ENCODE assay signal across 2 cellular contexts in the genomic region with DNA sequence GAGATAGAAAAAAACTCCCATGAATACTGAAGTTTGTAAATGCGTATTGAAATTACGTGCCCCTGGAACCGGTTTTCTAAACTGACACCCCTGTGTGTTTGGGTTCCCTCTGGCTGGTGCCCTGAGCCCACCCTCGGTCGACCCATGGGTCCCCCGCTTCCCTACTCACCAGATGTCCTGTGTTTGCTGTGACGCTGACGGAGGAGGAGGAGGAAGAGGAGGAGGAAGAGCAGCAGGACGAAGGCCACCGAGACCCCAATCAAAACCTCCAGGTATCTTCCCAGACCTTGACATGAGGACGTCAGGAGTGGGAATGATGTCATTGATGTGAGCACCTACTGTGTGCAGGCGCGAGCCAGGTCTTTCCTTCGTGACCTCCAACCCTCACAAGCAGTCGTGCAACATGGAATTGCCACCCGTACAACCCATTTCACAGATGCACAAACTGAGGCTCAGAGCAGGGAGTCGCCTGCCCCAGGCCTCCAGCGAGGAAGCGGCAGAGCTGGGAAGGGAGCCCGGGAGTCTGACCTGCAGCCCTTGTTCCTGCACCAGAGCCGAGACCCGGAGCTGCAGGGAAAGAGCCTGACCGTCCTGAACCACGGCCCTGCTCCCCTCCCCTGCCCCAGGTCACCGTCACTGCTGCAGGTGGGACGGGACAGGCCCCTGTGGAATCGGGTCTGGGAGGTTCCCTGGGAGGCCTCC.
TF ChIP-seq lines count a peak whose summit lies in the region.

No MANE protein-coding gene starts in this region.

TF ChIP-seq in A549, 52 proteins besides CTCF, POLR2A, EP300 and RAD21:
- TF ChIP-seq KDM1A (IDR thresholded peaks at IDR 0.05; ENCODE audit: low read depth) (peak; percentile 75; the same call in 1 of the 2 replicates), TP53 (CRISPR knock-in tag; IDR thresholded peaks at IDR 0.05) (no peak)

TF ChIP-seq in K562, 482 proteins besides CTCF, POLR2A, EP300 and RAD21:
- TF ChIP-seq, protein P1, sequence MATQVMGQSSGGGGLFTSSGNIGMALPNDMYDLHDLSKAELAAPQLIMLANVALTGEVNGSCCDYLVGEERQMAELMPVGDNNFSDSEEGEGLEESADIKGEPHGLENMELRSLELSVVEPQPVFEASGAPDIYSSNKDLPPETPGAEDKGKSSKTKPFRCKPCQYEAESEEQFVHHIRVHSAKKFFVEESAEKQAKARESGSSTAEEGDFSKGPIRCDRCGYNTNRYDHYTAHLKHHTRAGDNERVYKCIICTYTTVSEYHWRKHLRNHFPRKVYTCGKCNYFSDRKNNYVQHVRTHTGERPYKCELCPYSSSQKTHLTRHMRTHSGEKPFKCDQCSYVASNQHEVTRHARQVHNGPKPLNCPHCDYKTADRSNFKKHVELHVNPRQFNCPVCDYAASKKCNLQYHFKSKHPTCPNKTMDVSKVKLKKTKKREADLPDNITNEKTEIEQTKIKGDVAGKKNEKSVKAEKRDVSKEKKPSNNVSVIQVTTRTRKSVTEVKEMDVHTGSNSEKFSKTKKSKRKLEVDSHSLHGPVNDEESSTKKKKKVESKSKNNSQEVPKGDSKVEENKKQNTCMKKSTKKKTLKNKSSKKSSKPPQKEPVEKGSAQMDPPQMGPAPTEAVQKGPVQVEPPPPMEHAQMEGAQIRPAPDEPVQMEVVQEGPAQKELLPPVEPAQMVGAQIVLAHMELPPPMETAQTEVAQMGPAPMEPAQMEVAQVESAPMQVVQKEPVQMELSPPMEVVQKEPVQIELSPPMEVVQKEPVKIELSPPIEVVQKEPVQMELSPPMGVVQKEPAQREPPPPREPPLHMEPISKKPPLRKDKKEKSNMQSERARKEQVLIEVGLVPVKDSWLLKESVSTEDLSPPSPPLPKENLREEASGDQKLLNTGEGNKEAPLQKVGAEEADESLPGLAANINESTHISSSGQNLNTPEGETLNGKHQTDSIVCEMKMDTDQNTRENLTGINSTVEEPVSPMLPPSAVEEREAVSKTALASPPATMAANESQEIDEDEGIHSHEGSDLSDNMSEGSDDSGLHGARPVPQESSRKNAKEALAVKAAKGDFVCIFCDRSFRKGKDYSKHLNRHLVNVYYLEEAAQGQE (CRISPR knock-in tag; IDR thresholded peaks at IDR 0.05; ENCODE audit: low read depth) = no peak
- no peak for TF ChIP-seq CREB1 (IDR thresholded peaks at IDR 0.05)
- no peak for TF ChIP-seq CREB1 (CRISPR knock-in tag; IDR thresholded peaks at IDR 0.05)
- TF ChIP-seq SREBF1 (IDR thresholded peaks at IDR 0.05; ENCODE audit: borderline replicate concordance, low read depth, low read length) = no peak
- TF ChIP-seq TBL1XR1 (IDR thresholded peaks at IDR 0.05; ENCODE audit: low read length in 2 of 2) = no peak
- TF ChIP-seq ZNF717 (CRISPR knock-in tag; IDR thresholded peaks at IDR 0.05) = no peak
- TF ChIP-seq BCOR (IDR thresholded peaks at IDR 0.05) = peak; percentile 97
- TF ChIP-seq RBM25 (IDR thresholded peaks at IDR 0.05; ENCODE audit: low read depth, low read length, severe bottlenecking) = peak; percentile 95
- no peak for TF ChIP-seq SMAD3 (CRISPR knock-in tag; conservative IDR thresholded peaks at IDR 0.05)
- no peak for TF ChIP-seq POLR2AphosphoS5 (IDR thresholded peaks at IDR 0.05; ENCODE audit: control insufficient read depth, insufficient read depth, low read depth, low read length)
- peak; percentile 71; the same call in 1 of the 2 replicates for TF ChIP-seq CBX1 (IDR thresholded peaks at IDR 0.05; ENCODE audit: low read depth)
- TF ChIP-seq, protein P2, sequence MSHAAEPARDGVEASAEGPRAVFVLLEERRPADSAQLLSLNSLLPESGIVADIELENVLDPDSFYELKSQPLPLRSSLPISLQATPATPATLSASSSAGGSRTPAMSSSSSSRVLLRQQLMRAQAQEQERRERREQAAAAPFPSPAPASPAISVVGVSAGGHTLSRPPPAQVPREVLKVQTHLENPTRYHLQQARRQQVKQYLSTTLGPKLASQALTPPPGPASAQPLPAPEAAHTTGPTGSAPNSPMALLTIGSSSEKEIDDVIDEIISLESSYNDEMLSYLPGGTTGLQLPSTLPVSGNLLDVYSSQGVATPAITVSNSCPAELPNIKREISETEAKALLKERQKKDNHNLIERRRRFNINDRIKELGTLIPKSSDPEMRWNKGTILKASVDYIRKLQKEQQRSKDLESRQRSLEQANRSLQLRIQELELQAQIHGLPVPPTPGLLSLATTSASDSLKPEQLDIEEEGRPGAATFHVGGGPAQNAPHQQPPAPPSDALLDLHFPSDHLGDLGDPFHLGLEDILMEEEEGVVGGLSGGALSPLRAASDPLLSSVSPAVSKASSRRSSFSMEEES (CRISPR knock-in tag; IDR thresholded peaks at IDR 0.05) = no peak
- TF ChIP-seq TGIF2 (CRISPR knock-in tag; IDR thresholded peaks at IDR 0.05) = no peak
- peak; percentile 79 for TF ChIP-seq HDAC2 (IDR thresholded peaks at IDR 0.05)
- TF ChIP-seq RCOR1 (IDR thresholded peaks at IDR 0.05; ENCODE audit: borderline replicate concordance in 1 of 2, low read depth in 2 of 2, low read length in 2 of 2) = peak in 1 of 2 experiments; percentile 68; a peak in 1 of 4 replicates
- TF ChIP-seq KDM1A (IDR thresholded peaks at IDR 0.05) = peak; percentile 81 to 83
- TF ChIP-seq CBX3 (IDR thresholded peaks at IDR 0.05; ENCODE audit: borderline replicate concordance in 1 of 2, low read length in 2 of 2) = peak in 1 of 2 experiments; percentile 26; a peak in 1 of 3 replicates
- TF ChIP-seq ZNF551 (CRISPR knock-in tag; IDR thresholded peaks at IDR 0.05) = no peak
- no peak for TF ChIP-seq ZBTB8A (IDR thresholded peaks at IDR 0.05; ENCODE audit: partially characterized antibody)
- TF ChIP-seq PTBP1 (IDR thresholded peaks at IDR 0.05; ENCODE audit: low read depth, low read length) = peak; percentile 86; the same call in 1 of the 2 replicates
- TF ChIP-seq DIDO1 (tag; IDR thresholded peaks at IDR 0.05; ENCODE audit: low read depth) = no peak
- TF ChIP-seq SRSF1 (IDR thresholded peaks at IDR 0.05; ENCODE audit: low read depth, low read length) = no peak
- TF ChIP-seq POU5F1 (IDR thresholded peaks at IDR 0.05; ENCODE audit: borderline replicate concordance, low read depth, low read length, partially characterized antibody) = no peak
- no peak for TF ChIP-seq SLC30A9 (CRISPR knock-in tag; IDR thresholded peaks at IDR 0.05)
- peak; percentile 78 for TF ChIP-seq ADNP (tag; IDR thresholded peaks at IDR 0.05)
- TF ChIP-seq SMARCA5 (IDR thresholded peaks at IDR 0.05) = peak; percentile 91
- no peak for TF ChIP-seq RFX5 (IDR thresholded peaks at IDR 0.05; ENCODE audit: low read depth, low read length)
- TF ChIP-seq SAP30 (IDR thresholded peaks at IDR 0.05; ENCODE audit: borderline replicate concordance, insufficient read depth, low read depth, low read length, poor library complexity, severe bottlenecking) = no peak
- TF ChIP-seq, protein P3, sequence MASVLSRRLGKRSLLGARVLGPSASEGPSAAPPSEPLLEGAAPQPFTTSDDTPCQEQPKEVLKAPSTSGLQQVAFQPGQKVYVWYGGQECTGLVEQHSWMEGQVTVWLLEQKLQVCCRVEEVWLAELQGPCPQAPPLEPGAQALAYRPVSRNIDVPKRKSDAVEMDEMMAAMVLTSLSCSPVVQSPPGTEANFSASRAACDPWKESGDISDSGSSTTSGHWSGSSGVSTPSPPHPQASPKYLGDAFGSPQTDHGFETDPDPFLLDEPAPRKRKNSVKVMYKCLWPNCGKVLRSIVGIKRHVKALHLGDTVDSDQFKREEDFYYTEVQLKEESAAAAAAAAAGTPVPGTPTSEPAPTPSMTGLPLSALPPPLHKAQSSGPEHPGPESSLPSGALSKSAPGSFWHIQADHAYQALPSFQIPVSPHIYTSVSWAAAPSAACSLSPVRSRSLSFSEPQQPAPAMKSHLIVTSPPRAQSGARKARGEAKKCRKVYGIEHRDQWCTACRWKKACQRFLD (CRISPR knock-in tag; IDR thresholded peaks at IDR 0.05) = no peak
- TF ChIP-seq MEF2D (tag; conservative IDR thresholded peaks at IDR 0.05; ENCODE audit: low read depth) = no peak
- TF ChIP-seq NFE2L1 (tag; IDR thresholded peaks at IDR 0.05; ENCODE audit: borderline replicate concordance, low read depth) = no peak
- TF ChIP-seq ZKSCAN1 (IDR thresholded peaks at IDR 0.05; ENCODE audit: low read depth, low read length) = peak; percentile 96
- no peak for TF ChIP-seq KLF6 (CRISPR knock-in tag; IDR thresholded peaks at IDR 0.05; ENCODE audit: borderline replicate concordance)
- TF ChIP-seq ZNF3 (CRISPR knock-in tag; IDR thresholded peaks at IDR 0.05) = no peak
